ENCODE assay signal across 1 cellular context in the genomic region with DNA sequence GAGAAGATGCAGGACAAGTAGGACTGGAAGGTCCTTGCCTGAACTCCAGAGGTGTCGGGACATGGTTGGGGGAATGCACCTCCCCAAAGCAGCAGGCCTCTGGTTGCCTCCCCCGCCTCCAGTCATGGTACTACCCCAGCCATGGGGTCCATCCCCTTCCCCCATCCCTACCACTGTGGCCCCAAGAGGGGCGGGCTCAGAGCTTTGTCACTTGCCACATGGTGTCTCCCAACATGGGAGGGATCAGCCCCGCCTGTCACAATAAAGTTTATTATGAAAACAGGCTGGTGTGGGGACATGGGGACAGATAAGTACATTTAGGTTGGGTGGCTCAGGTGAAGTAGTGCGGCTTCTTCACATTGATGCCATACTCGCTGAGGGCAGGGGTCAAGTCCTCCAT.
TF ChIP-seq lines count a peak whose summit lies in the region.

No MANE protein-coding gene starts in this region.

TF ChIP-seq in endothelial cell of umbilical vein, 7 proteins besides CTCF, POLR2A, EP300 and RAD21:
- no peak for TF ChIP-seq MYC (IDR thresholded peaks at IDR 0.05; ENCODE audit: low read depth, low read length)
- no peak for TF ChIP-seq EZH2 (IDR thresholded peaks at IDR 0.05; ENCODE audit: borderline replicate concordance, low read depth, low read length, severe bottlenecking)
- no peak for TF ChIP-seq GATA2 (IDR thresholded peaks at IDR 0.05; ENCODE audit: insufficient read depth, insufficient read length, low read depth, low read length)
- no peak for TF ChIP-seq FOS (IDR thresholded peaks at IDR 0.05; ENCODE audit: borderline replicate concordance, insufficient read depth, low read length)
- TF ChIP-seq POLR2AphosphoS5 (IDR thresholded peaks at IDR 0.05; ENCODE audit: insufficient read depth, low read depth, low read length), result no peak
- TF ChIP-seq, protein P1, sequence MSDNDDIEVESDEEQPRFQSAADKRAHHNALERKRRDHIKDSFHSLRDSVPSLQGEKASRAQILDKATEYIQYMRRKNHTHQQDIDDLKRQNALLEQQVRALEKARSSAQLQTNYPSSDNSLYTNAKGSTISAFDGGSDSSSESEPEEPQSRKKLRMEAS (IDR thresholded peaks at IDR 0.05; ENCODE audit: insufficient read depth, insufficient read length), result no peak
- TF ChIP-seq JUN (IDR thresholded peaks at IDR 0.05; ENCODE audit: borderline replicate concordance, insufficient read depth, insufficient read length, low read depth), result no peak
